Comparison of ENCODE assay signal across 1 cellular context in the genomic region with DNA sequence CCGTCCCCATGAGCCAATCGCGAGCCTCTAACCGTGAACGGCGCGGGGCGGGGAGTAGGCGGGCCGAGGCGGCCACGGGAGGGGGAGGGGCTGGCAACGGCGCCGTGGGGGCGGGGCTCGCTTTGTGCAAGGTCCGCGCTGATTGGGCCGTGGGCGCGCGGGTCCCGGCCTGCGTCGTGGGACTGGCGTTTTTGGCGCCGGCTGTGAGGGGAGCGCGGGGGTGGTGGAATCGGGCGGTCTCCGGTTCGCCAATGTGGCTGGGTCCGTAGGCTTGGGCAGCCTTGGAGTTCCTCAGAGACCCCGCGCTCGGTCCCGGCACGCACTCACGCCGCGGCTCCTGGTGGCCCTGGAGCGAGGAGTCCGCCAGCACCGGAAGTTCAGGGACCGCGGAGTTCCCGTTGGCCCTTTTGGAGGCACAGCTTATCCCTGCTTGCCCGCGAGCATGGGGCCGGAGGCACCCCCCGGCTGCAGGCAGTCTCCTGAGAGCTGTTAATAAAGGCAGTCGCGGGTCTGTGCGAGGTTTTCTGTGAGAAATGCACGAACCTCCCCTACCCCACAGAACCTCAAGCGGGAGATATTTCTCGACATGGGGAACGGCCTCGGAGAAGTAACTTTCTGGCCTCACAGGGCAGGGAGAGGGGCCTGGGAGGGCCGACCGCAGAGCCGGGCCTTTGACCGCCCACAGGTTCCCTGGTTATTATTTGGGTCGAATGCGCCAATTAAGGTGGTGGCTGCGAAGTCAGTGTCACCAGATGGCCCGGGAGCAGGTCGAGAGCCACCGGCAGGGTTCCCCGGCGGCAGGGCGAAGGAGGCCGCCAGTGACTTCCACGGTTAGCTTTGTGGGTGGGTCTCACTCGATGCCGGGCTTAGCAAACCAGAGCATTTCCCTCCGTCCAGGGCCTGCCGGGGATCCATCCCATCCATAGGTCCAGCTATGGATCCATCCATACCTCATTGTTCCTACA.
A peak's percentile ranks its signal among the peaks of the same experiment; 100 is the strongest.
TF ChIP-seq lines count a peak whose summit lies in the region.

No MANE protein-coding gene starts in this region.

TF ChIP-seq in HepG2, 621 proteins besides CTCF, POLR2A, EP300 and RAD21 (continued from another document and continues in another):
- TF ChIP-seq ZNF678 (CRISPR knock-in tag; IDR thresholded peaks at IDR 0.05) (0 out of 2 replicates have a peak, but pooled peaks have one; percentile 29), LCORL (IDR thresholded peaks at IDR 0.05) (no peak), LCORL (CRISPR knock-in tag; IDR thresholded peaks at IDR 0.05) (peak; percentile 87), ZNF484 (CRISPR knock-in tag; IDR thresholded peaks at IDR 0.05; ENCODE audit: borderline replicate concordance, low read depth) (no peak), ZNF703 (CRISPR knock-in tag; IDR thresholded peaks at IDR 0.05; ENCODE audit: borderline replicate concordance) (no peak; the same call in 1 of the 2 replicates), MED1 (CRISPR knock-in tag; IDR thresholded peaks at IDR 0.05) (peak; percentile 64), SRF (IDR thresholded peaks at IDR 0.05; ENCODE audit: low read depth, low read length) (no peak), ZNF850 (CRISPR knock-in tag; conservative IDR thresholded peaks at IDR 0.05) (0 out of 2 replicates have a peak, but pooled peaks have one; percentile 65), ZZZ3 (CRISPR knock-in tag; IDR thresholded peaks at IDR 0.05; ENCODE audit: borderline replicate concordance) (no peak), IRX3 (CRISPR knock-in tag; IDR thresholded peaks at IDR 0.05; ENCODE audit: borderline replicate concordance, low read depth) (peak; percentile 22; the same call in 1 of the 2 replicates), KAT8 (CRISPR knock-in tag; IDR thresholded peaks at IDR 0.05) (peak; percentile 9; the same call in 1 of the 2 replicates), SNAI1 (CRISPR knock-in tag; IDR thresholded peaks at IDR 0.05; ENCODE audit: borderline replicate concordance) (peak; percentile 86; the same call in 1 of the 2 replicates), RBM39 (IDR thresholded peaks at IDR 0.05; ENCODE audit: low read depth, low read length, poor library complexity, severe bottlenecking) (peak; percentile 43), EEA1 (CRISPR knock-in tag; IDR thresholded peaks at IDR 0.05; ENCODE audit: borderline replicate concordance) (peak; percentile 94), TGIF2 (CRISPR knock-in tag; IDR thresholded peaks at IDR 0.05) (no peak), PHF5A (CRISPR knock-in tag; IDR thresholded peaks at IDR 0.05; ENCODE audit: low read depth, unreplicated experiment) (peak; percentile 24), NR2C2 (CRISPR knock-in tag; IDR thresholded peaks at IDR 0.05; ENCODE audit: borderline replicate concordance) (peak; percentile 21; the same call in 1 of the 2 replicates), AGO1 (IDR thresholded peaks at IDR 0.05; ENCODE audit: low read depth, low read length, poor library complexity, severe bottlenecking) (peak; percentile 24), CBX1 (IDR thresholded peaks at IDR 0.05; ENCODE audit: low read depth) (peak; percentile 1), ZIK1 (CRISPR knock-in tag; IDR thresholded peaks at IDR 0.05; ENCODE audit: borderline replicate concordance, low read depth) (peak; percentile 48), SCMH1 (CRISPR knock-in tag; IDR thresholded peaks at IDR 0.05; ENCODE audit: borderline replicate concordance) (no peak), RARA (CRISPR knock-in tag; IDR thresholded peaks at IDR 0.05) (0 out of 2 replicates have a peak, but pooled peaks have one; percentile 13)
- TF ChIP-seq, protein P1, sequence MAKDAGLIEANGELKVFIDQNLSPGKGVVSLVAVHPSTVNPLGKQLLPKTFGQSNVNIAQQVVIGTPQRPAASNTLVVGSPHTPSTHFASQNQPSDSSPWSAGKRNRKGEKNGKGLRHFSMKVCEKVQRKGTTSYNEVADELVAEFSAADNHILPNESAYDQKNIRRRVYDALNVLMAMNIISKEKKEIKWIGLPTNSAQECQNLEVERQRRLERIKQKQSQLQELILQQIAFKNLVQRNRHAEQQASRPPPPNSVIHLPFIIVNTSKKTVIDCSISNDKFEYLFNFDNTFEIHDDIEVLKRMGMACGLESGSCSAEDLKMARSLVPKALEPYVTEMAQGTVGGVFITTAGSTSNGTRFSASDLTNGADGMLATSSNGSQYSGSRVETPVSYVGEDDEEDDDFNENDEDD (CRISPR knock-in tag; IDR thresholded peaks at IDR 0.05; ENCODE audit: borderline replicate concordance), result peak; percentile 91
- TF ChIP-seq, protein P2, sequence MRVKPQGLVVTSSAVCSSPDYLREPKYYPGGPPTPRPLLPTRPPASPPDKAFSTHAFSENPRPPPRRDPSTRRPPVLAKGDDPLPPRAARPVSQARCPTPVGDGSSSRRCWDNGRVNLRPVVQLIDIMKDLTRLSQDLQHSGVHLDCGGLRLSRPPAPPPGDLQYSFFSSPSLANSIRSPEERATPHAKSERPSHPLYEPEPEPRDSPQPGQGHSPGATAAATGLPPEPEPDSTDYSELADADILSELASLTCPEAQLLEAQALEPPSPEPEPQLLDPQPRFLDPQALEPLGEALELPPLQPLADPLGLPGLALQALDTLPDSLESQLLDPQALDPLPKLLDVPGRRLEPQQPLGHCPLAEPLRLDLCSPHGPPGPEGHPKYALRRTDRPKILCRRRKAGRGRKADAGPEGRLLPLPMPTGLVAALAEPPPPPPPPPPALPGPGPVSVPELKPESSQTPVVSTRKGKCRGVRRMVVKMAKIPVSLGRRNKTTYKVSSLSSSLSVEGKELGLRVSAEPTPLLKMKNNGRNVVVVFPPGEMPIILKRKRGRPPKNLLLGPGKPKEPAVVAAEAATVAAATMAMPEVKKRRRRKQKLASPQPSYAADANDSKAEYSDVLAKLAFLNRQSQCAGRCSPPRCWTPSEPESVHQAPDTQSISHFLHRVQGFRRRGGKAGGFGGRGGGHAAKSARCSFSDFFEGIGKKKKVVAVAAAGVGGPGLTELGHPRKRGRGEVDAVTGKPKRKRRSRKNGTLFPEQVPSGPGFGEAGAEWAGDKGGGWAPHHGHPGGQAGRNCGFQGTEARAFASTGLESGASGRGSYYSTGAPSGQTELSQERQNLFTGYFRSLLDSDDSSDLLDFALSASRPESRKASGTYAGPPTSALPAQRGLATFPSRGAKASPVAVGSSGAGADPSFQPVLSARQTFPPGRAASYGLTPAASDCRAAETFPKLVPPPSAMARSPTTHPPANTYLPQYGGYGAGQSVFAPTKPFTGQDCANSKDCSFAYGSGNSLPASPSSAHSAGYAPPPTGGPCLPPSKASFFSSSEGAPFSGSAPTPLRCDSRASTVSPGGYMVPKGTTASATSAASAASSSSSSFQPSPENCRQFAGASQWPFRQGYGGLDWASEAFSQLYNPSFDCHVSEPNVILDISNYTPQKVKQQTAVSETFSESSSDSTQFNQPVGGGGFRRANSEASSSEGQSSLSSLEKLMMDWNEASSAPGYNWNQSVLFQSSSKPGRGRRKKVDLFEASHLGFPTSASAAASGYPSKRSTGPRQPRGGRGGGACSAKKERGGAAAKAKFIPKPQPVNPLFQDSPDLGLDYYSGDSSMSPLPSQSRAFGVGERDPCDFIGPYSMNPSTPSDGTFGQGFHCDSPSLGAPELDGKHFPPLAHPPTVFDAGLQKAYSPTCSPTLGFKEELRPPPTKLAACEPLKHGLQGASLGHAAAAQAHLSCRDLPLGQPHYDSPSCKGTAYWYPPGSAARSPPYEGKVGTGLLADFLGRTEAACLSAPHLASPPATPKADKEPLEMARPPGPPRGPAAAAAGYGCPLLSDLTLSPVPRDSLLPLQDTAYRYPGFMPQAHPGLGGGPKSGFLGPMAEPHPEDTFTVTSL (CRISPR knock-in tag; IDR thresholded peaks at IDR 0.05; ENCODE audit: borderline replicate concordance), result peak; percentile 61; the same call in 1 of the 2 replicates
- TF ChIP-seq, protein P3, sequence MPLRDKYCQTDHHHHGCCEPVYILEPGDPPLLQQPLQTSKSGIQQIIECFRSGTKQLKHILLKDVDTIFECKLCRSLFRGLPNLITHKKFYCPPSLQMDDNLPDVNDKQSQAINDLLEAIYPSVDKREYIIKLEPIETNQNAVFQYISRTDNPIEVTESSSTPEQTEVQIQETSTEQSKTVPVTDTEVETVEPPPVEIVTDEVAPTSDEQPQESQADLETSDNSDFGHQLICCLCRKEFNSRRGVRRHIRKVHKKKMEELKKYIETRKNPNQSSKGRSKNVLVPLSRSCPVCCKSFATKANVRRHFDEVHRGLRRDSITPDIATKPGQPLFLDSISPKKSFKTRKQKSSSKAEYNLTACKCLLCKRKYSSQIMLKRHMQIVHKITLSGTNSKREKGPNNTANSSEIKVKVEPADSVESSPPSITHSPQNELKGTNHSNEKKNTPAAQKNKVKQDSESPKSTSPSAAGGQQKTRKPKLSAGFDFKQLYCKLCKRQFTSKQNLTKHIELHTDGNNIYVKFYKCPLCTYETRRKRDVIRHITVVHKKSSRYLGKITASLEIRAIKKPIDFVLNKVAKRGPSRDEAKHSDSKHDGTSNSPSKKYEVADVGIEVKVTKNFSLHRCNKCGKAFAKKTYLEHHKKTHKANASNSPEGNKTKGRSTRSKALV (CRISPR knock-in tag; IDR thresholded peaks at IDR 0.05), result peak; percentile 85; the same call in 1 of the 2 replicates
- TF ChIP-seq, protein P4, sequence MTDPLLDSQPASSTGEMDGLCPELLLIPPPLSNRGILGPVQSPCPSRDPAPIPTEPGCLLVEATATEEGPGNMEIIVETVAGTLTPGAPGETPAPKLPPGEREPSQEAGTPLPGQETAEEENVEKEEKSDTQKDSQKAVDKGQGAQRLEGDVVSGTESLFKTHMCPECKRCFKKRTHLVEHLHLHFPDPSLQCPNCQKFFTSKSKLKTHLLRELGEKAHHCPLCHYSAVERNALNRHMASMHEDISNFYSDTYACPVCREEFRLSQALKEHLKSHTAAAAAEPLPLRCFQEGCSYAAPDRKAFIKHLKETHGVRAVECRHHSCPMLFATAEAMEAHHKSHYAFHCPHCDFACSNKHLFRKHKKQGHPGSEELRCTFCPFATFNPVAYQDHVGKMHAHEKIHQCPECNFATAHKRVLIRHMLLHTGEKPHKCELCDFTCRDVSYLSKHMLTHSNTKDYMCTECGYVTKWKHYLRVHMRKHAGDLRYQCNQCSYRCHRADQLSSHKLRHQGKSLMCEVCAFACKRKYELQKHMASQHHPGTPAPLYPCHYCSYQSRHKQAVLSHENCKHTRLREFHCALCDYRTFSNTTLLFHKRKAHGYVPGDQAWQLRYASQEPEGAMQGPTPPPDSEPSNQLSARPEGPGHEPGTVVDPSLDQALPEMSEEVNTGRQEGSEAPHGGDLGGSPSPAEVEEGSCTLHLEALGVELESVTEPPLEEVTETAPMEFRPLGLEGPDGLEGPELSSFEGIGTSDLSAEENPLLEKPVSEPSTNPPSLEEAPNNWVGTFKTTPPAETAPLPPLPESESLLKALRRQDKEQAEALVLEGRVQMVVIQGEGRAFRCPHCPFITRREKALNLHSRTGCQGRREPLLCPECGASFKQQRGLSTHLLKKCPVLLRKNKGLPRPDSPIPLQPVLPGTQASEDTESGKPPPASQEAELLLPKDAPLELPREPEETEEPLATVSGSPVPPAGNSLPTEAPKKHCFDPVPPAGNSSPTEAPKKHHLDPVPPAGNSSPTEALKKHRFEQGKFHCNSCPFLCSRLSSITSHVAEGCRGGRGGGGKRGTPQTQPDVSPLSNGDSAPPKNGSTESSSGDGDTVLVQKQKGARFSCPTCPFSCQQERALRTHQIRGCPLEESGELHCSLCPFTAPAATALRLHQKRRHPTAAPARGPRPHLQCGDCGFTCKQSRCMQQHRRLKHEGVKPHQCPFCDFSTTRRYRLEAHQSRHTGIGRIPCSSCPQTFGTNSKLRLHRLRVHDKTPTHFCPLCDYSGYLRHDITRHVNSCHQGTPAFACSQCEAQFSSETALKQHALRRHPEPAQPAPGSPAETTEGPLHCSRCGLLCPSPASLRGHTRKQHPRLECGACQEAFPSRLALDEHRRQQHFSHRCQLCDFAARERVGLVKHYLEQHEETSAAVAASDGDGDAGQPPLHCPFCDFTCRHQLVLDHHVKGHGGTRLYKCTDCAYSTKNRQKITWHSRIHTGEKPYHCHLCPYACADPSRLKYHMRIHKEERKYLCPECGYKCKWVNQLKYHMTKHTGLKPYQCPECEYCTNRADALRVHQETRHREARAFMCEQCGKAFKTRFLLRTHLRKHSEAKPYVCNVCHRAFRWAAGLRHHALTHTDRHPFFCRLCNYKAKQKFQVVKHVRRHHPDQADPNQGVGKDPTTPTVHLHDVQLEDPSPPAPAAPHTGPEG (CRISPR knock-in tag; IDR thresholded peaks at IDR 0.05), result peak; percentile 85
- TF ChIP-seq, protein P5, sequence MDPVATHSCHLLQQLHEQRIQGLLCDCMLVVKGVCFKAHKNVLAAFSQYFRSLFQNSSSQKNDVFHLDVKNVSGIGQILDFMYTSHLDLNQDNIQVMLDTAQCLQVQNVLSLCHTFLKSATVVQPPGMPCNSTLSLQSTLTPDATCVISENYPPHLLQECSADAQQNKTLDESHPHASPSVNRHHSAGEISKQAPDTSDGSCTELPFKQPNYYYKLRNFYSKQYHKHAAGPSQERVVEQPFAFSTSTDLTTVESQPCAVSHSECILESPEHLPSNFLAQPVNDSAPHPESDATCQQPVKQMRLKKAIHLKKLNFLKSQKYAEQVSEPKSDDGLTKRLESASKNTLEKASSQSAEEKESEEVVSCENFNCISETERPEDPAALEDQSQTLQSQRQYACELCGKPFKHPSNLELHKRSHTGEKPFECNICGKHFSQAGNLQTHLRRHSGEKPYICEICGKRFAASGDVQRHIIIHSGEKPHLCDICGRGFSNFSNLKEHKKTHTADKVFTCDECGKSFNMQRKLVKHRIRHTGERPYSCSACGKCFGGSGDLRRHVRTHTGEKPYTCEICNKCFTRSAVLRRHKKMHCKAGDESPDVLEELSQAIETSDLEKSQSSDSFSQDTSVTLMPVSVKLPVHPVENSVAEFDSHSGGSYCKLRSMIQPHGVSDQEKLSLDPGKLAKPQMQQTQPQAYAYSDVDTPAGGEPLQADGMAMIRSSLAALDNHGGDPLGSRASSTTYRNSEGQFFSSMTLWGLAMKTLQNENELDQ (CRISPR knock-in tag; IDR thresholded peaks at IDR 0.05; ENCODE audit: borderline replicate concordance), result peak; percentile 19; the same call in 1 of the 2 replicates
- TF ChIP-seq, protein P6, sequence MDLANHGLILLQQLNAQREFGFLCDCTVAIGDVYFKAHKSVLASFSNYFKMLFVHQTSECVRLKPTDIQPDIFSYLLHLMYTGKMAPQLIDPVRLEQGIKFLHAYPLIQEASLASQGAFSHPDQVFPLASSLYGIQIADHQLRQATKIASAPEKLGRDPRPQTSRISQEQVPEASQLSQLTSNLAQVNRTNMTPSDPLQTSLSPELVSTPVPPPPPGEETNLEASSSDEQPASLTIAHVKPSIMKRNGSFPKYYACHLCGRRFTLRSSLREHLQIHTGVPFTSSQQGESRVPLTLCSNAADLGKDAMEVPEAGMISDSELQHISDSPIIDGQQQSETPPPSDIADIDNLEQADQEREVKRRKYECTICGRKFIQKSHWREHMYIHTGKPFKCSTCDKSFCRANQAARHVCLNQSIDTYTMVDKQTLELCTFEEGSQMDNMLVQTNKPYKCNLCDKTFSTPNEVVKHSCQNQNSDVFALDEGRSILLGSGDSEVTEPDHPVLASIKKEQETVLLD (CRISPR knock-in tag; IDR thresholded peaks at IDR 0.05; ENCODE audit: low read depth), result peak; percentile 73
- TF ChIP-seq, protein P7, sequence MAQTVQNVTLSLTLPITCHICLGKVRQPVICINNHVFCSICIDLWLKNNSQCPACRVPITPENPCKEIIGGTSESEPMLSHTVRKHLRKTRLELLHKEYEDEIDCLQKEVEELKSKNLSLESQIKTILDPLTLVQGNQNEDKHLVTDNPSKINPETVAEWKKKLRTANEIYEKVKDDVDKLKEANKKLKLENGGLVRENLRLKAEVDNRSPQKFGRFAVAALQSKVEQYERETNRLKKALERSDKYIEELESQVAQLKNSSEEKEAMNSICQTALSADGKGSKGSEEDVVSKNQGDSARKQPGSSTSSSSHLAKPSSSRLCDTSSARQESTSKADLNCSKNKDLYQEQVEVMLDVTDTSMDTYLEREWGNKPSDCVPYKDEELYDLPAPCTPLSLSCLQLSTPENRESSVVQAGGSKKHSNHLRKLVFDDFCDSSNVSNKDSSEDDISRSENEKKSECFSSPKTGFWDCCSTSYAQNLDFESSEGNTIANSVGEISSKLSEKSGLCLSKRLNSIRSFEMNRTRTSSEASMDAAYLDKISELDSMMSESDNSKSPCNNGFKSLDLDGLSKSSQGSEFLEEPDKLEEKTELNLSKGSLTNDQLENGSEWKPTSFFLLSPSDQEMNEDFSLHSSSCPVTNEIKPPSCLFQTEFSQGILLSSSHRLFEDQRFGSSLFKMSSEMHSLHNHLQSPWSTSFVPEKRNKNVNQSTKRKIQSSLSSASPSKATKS (CRISPR knock-in tag; IDR thresholded peaks at IDR 0.05), result peak; percentile 87; the same call in 1 of the 2 replicates
